ENCODE assay signal across 8 cellular contexts in genomic region chr5:181187500-181188213, GRCh38. TPM values are rescaled to one million over a fixed set of nuclear protein-coding genes. Genes with fewer than 3 reads are reported as not detected.
A peak's percentile ranks its signal among the peaks of the same experiment; 100 is the strongest.
DNase-seq lines count a peak whose midpoint lies in the region; ATAC-seq and TF ChIP-seq lines count a peak whose summit lies in the region.

No MANE protein-coding gene starts in this region.

- no peak for ATAC-seq in stimulated activated naive B cell treated with anti-CD40 and anti-IgM and Interleukin-4, amounts not matched to agents 10 μg/mL and 1 μg/mL and 100 μg/mL, for 72 hours (replicated peaks)

- peak overlapping the region; percentile 100 for H3K27ac Mint-ChIP-seq in stimulated activated naive B cell treated with anti-CD40 and anti-IgM and Interleukin-4, amounts not matched to agents 10 μg/mL and 1 μg/mL and 100 μg/mL, for 72 hours

- TF ChIP-seq CTCF in GM12864 (IDR thresholded peaks at IDR 0.05; ENCODE audit: low read depth, low read length, missing control alignments) = peak; percentile 35

- DNase-seq in GM12864 (ENCODE audit: low read depth) (no peak), SK-N-DZ (ENCODE audit: low spot score) (peak; percentile 89), dermis blood vessel endothelial cell (peak; percentile 85), medulla oblongata (ENCODE audit: extremely low spot score) (peak; percentile 75), iPS-NIHi7 (ENCODE audit: extremely low spot score) (no peak), HUDEP-2 (lab: John Stamatoyannopoulos, UW; ENCODE audit: unreplicated experiment in 76 of 76) (no peak), HPDE6-E6E7 (ENCODE audit: extremely low spot score) (no peak)
- DNase-seq in stimulated activated naive B cell treated with anti-CD40 and anti-IgM and Interleukin-4, amounts not matched to agents 10 μg/mL and 1 μg/mL and 100 μg/mL, for 72 hours = peak; percentile 53

- peaks cover 32 to 51% of the 10 kb centered on the region in 2 donors for H3K36me3 Mint-ChIP-seq in stimulated activated naive B cell treated with anti-CD40 and anti-IgM and Interleukin-4, amounts not matched to agents 10 μg/mL and 1 μg/mL and 100 μg/mL, for 72 hours

- peaks cover 15% of the 10 kb centered on the region in 2 donors for H3K27me3 Mint-ChIP-seq in stimulated activated naive B cell treated with anti-CD40 and anti-IgM and Interleukin-4, amounts not matched to agents 10 μg/mL and 1 μg/mL and 100 μg/mL, for 72 hours

- H3K4me1 Mint-ChIP-seq in stimulated activated naive B cell treated with anti-CD40 and anti-IgM and Interleukin-4, amounts not matched to agents 10 μg/mL and 1 μg/mL and 100 μg/mL, for 72 hours = peaks cover 50 to 73% of the 10 kb centered on the region in 2 donors

- H3K9me3 Mint-ChIP-seq in stimulated activated naive B cell treated with anti-CD40 and anti-IgM and Interleukin-4, amounts not matched to agents 10 μg/mL and 1 μg/mL and 100 μg/mL, for 72 hours = peaks cover 0 to 4% of the 10 kb centered on the region in 2 donors

- peak overlapping the region; percentile 90 to 95 for H3K4me3 Mint-ChIP-seq in stimulated activated naive B cell treated with anti-CD40 and anti-IgM and Interleukin-4, amounts not matched to agents 10 μg/mL and 1 μg/mL and 100 μg/mL, for 72 hours

- peak overlapping the region; percentile 52 for H3K4me3 ChIP-seq in GM12864 (ENCODE audit: low read depth, low read length)

RNA-seq across cellular contexts. Expression of gene TRIM7, which starts 17.3 kb away (rescaled TPM):
- 0.17 and 1.8 TPM in 2 replicates for polyA plus RNA-seq in SK-N-DZ (2014; cell fraction: cytosol; rRNA removed)
- 2.4 and 4.4 TPM in 2 replicates for polyA plus RNA-seq in SK-N-DZ (2014; cell fraction: nucleus; rRNA removed)
- 2.7 and 5.2 TPM in 2 replicates for total RNA-seq in dermis blood vessel endothelial cell

RNA-seq across cellular contexts. Expression of gene TRIM41, which starts 35.4 kb away (rescaled TPM):
- polyA plus RNA-seq in SK-N-DZ (2014; cell fraction: cytosol; rRNA removed) = 12.7 and 19.2 TPM in 2 replicates
- polyA plus RNA-seq in SK-N-DZ (2014; cell fraction: nucleus; rRNA removed) = 56.8 and 82.1 TPM in 2 replicates
- 9.0 and 9.2 TPM in 2 replicates for total RNA-seq in dermis blood vessel endothelial cell

RNA-seq across cellular contexts. Expression of gene OR2V2, which starts 40.3 kb away (rescaled TPM):
- not detected in 2 replicates for polyA plus RNA-seq in SK-N-DZ (2014; cell fraction: cytosol; rRNA removed)
- not detected in 2 replicates for polyA plus RNA-seq in SK-N-DZ (2014; cell fraction: nucleus; rRNA removed)
- not detected in 2 replicates for total RNA-seq in dermis blood vessel endothelial cell

RNA-seq across cellular contexts. Expression of gene RACK1, which starts 56.0 kb away (rescaled TPM):
- 4,590 and 4,863 TPM in 2 replicates for polyA plus RNA-seq in SK-N-DZ (2014; cell fraction: cytosol; rRNA removed)
- polyA plus RNA-seq in SK-N-DZ (2014; cell fraction: nucleus; rRNA removed) = 2,745 and 2,800 TPM in 2 replicates
- total RNA-seq in dermis blood vessel endothelial cell = 4,132 and 4,370 TPM in 2 replicates

RNA-seq across cellular contexts. Expression of gene OR2V1, which starts 56.7 kb away (rescaled TPM):
- not detected in 2 replicates for polyA plus RNA-seq in SK-N-DZ (2014; cell fraction: cytosol; rRNA removed)
- polyA plus RNA-seq in SK-N-DZ (2014; cell fraction: nucleus; rRNA removed) = not detected in 2 replicates
- total RNA-seq in dermis blood vessel endothelial cell = not detected in 2 replicates

Comparison
In these comparisons a context has a peak if more than half of its experiments do, and no peak if none do; other contexts are left out.
1. DNase-seq: peak in SK-N-DZ (single experiment), dermis blood vessel endothelial cell (single experiment), medulla oblongata (single experiment) and stimulated activated naive B cell treated with anti-CD40 and anti-IgM and Interleukin-4, amounts not matched to agents 10 μg/mL and 1 μg/mL and 100 μg/mL, for 72 hours (single experiment); none in GM12864 (single experiment), iPS-NIHi7 (single experiment), HUDEP-2 (0 of 76) and HPDE6-E6E7 (single experiment).